In genomic region chr14:81170104-81170828, GRCh38 we compare ENCODE assay signal across 8 cellular contexts. TPM values are rescaled to one million over a fixed set of nuclear protein-coding genes. Genes with fewer than 3 reads are reported as not detected.
DNase-seq lines count a peak whose midpoint lies in the region; ATAC-seq, FAIRE-seq and TF ChIP-seq lines count a peak whose summit lies in the region.

No MANE protein-coding gene starts in this region.

- H3K36me3 ChIP-seq in keratinocyte (ENCODE audit: control insufficient read depth in 2 of 2, extremely low read depth in 1 of 2, insufficient read depth in 2 of 2, low read length in 2 of 2) = no peaks in the 10 kb centered on the region

- TF ChIP-seq CTCF in AG09319 (IDR thresholded peaks at IDR 0.05; ENCODE audit: low read depth, low read length) = peak; percentile 89
- TF ChIP-seq CTCF in keratinocyte (optimal IDR thresholded peaks at IDR 0.05 in 1 of 3, IDR thresholded peaks at IDR 0.05 in 1 of 3, conservative IDR thresholded peaks at IDR 0.05 in 1 of 3; ENCODE audit: extremely low read depth in 1 of 3, insufficient read depth in 2 of 3, low read length in 3 of 3) = peak; percentile 67 to 89 (median 78)

- peak overlapping the region; percentile 52 to 86 (median 81) for H3K4me3 ChIP-seq in keratinocyte (ENCODE audit: control insufficient read depth in 2 of 3, extremely low read depth in 1 of 3, insufficient read depth in 2 of 3, low read depth in 1 of 3, low read length in 3 of 3)

- H4K20me1 ChIP-seq in keratinocyte (ENCODE audit: control insufficient read depth, extremely low read depth, insufficient read depth, low read length) = no peaks in the 10 kb centered on the region

- H3K4me1 ChIP-seq in keratinocyte (ENCODE audit: control insufficient read depth, extremely low read depth, insufficient read depth, low read length) = peaks cover 9% of the 10 kb centered on the region

- no peaks in the 10 kb centered on the region for H3K27me3 ChIP-seq in keratinocyte (ENCODE audit: control insufficient read depth, extremely low read depth, insufficient read depth, low read length)

- peak; percentile 95 for ATAC-seq in GM18909 (IDR thresholded peaks at IDR 0.05; ENCODE audit: poor library complexity, unreplicated experiment)
- peak; percentile 96 for ATAC-seq in HG03175 (IDR thresholded peaks at IDR 0.05; ENCODE audit: unreplicated experiment)

- peak; percentile 67 for FAIRE-seq in keratinocyte (lab: Jason Lieb, UNC)

- dilution Hi-C loops in keratinocyte (cut with MboI; ENCODE audit: extremely low pct_ligation_motif_present, low sequenced_read_pairs) = no loop called here

- no peaks in the 10 kb centered on the region for H3K9me3 ChIP-seq in keratinocyte (ENCODE audit: control insufficient read depth, low read depth, low read length)

- DNase-seq in AG09319 (ENCODE audit: extremely low read depth, low read depth) (peak; percentile 63), NCI-H2227 treated with DMSO at 0.1 percent for 48 hours (lab: John Stamatoyannopoulos, UW) (peak; percentile 94), cerebellar cortex (ENCODE audit: low spot score) (peak; percentile 94), keratinocyte (ENCODE audit: low read depth, low spot score) (peak; percentile 17)
- DNase-seq in activated CD4-positive, CD25-positive, alpha-beta regulatory T cell (lab: John Stamatoyannopoulos, UW) = peak; percentile 60 to 79 (median 74)
- peak; percentile 73 to 78 for DNase-seq in stimulated activated CD4-positive, alpha-beta T cell treated with anti-CD3 and anti-CD28 coated beads, Interleukin-15, amount 100 ng/mL, for 1 hour (ENCODE audit: low read depth in 1 of 2, low spot score in 1 of 2)

- no peaks in the 10 kb centered on the region for H3K9me1 ChIP-seq in keratinocyte (ENCODE audit: control insufficient read depth, extremely low read depth, insufficient read depth, low read length)

- peak overlapping the region; percentile 87 for H3K27ac ChIP-seq in keratinocyte (ENCODE audit: control insufficient read depth, insufficient read depth, low read length)

- H3K79me2 ChIP-seq in keratinocyte (ENCODE audit: control insufficient read depth, insufficient read depth, low read length) = no peaks in the 10 kb centered on the region

- peak overlapping the region; percentile 84 for H3K9ac ChIP-seq in keratinocyte (ENCODE audit: control insufficient read depth, extremely low read depth, insufficient read depth, low read length)

- H2AFZ ChIP-seq in keratinocyte (ENCODE audit: control insufficient read depth, low read length) = peak overlapping the region; percentile 99

- peak overlapping the region; percentile 89 for H3K4me2 ChIP-seq in keratinocyte (ENCODE audit: control insufficient read depth, extremely low read depth, insufficient read depth, low read depth, low read length)

RNA-seq across cellular contexts. Expression of gene GTF2A1, which starts 50.5 kb away (rescaled TPM):
- 17.5 to 19.3 TPM (median 18.0 TPM) in 3 replicates for polyA plus RNA-seq in keratinocyte
- polyA plus RNA-seq in keratinocyte (2011; ENCODE audit: low read depth) = 42.0 TPM
- 7.0 and 9.7 TPM in 2 replicates for polyA plus RNA-seq in keratinocyte (2011; cell fraction: cytosol; rRNA removed)
- polyA plus RNA-seq in keratinocyte (2011; cell fraction: nucleus; rRNA removed) = 13.2 and 13.6 TPM in 2 replicates
- 12.3 and 15.8 TPM in 2 replicates for polyA plus RNA-seq in keratinocyte (2012; ENCODE audit: low replicate concordance)
- 24.0 to 47.0 TPM (median 31.2 TPM) in 3 replicates for polyA minus RNA-seq in keratinocyte
- 13.2 TPM for polyA minus RNA-seq in keratinocyte (2011; cell fraction: cytosol; rRNA and poly(A)+ RNA removed)
- 7.6 and 20.9 TPM in 2 replicates for polyA minus RNA-seq in keratinocyte (2011; cell fraction: nucleus; rRNA and poly(A)+ RNA removed)

Comparison
In these comparisons a context has a peak if more than half of its experiments do, and no peak if none do; other contexts are left out.
1. Peak in every context shown above with its lines: DNase-seq, ATAC-seq, H3K4me3 ChIP-seq and H3K27ac ChIP-seq.
2. DNase-seq: peak in every context shown above with its lines; median percentile 94 in NCI-H2227 treated with DMSO at 0.1 percent for 48 hours; 94 in cerebellar cortex; 76 in stimulated activated CD4-positive, alpha-beta T cell treated with anti-CD3 and anti-CD28 coated beads, Interleukin-15, amount 100 ng/mL, for 1 hour; 74 in activated CD4-positive, CD25-positive, alpha-beta regulatory T cell; 63 in AG09319; 17 in keratinocyte.